In genomic region chr10:96642530-96642929, GRCh38 we compare ENCODE assay signal across 11 cellular contexts.
A peak's percentile ranks its signal among the peaks of the same experiment; 100 is the strongest.
DNase-seq lines count a peak whose midpoint lies in the region; ATAC-seq and TF ChIP-seq lines count a peak whose summit lies in the region.
"Had no signal": no experiment of that assay in that cellular context is flagged by ENCODE, and none has a peak within 500 bp of the region (broad histone marks: within the 10 kb centered on the region; RNA-seq: fewer than 3 reads in every experiment).

No MANE protein-coding gene starts in this region.

- no peaks in the 10 kb centered on the region for H3K9me3 Mint-ChIP-seq in stimulated activated memory B cell treated with anti-CD40 and anti-IgM and Interleukin-4, amounts not matched to agents 10 μg/mL and 1 μg/mL and 100 μg/mL, for 72 hours
- H3K9me3 Mint-ChIP-seq: H9 had no signal

- H3K4me3 ChIP-seq in HEK293 (ENCODE audit: low read depth, low read length): no peak overlapping the region
- no peak overlapping the region for H3K4me3 ChIP-seq in coronary artery

- DNase-seq in DMS53 (lab: John Stamatoyannopoulos, UW) (peak; percentile 30), DMS53 treated with DMSO at 0.1 percent for 48 hours (lab: John Stamatoyannopoulos, UW; ENCODE audit: unreplicated experiment) (no peak), coronary artery (ENCODE audit: low spot score) (peak; percentile 29), HUDEP-2 (lab: John Stamatoyannopoulos, UW; ENCODE audit: unreplicated experiment in 76 of 76) (no peak), SKM-1 treated with dmso at 0.1 percent for 144 hours (lab: John Stamatoyannopoulos, UW; ENCODE audit: unreplicated experiment) (no peak)

- H3K36me3 Mint-ChIP-seq in stimulated activated memory B cell treated with anti-CD40 and anti-IgM and Interleukin-4, amounts not matched to agents 10 μg/mL and 1 μg/mL and 100 μg/mL, for 72 hours: peaks cover 51% of the 10 kb centered on the region
- H3K36me3 Mint-ChIP-seq: CD4-positive, alpha-beta memory T cell had no signal

- CTCF ChIA-PET in HEK293 (lab: Yijun Ruan, JAX): interaction anchor here (0.6 to 2.5 kb wide), 13 partner anchors 18 to 568 kb away, joined by 3 to 10 read pairs (median 4); no protein-coding TSS in a partner anchor

- peak overlapping the region; percentile 74 for H3K27ac Mint-ChIP-seq in stimulated activated memory B cell treated with anti-CD40 and anti-IgM and Interleukin-4, amounts not matched to agents 10 μg/mL and 1 μg/mL and 100 μg/mL, for 72 hours
- H3K27ac Mint-ChIP-seq: CD4-positive, alpha-beta memory T cell; H9 had no signal

- H3K4me3 Mint-ChIP-seq in stimulated activated memory B cell treated with anti-CD40 and anti-IgM and Interleukin-4, amounts not matched to agents 10 μg/mL and 1 μg/mL and 100 μg/mL, for 72 hours: no peak overlapping the region
- H3K4me3 Mint-ChIP-seq: CD4-positive, alpha-beta memory T cell; H9 had no signal

- no peaks in the 10 kb centered on the region for H3K27me3 Mint-ChIP-seq in stimulated activated memory B cell treated with anti-CD40 and anti-IgM and Interleukin-4, amounts not matched to agents 10 μg/mL and 1 μg/mL and 100 μg/mL, for 72 hours
- H3K27me3 Mint-ChIP-seq: CD4-positive, alpha-beta memory T cell had no signal

- no peaks in the 10 kb centered on the region for H3K9me3 ChIP-seq in HEK293 (ENCODE audit: control insufficient read depth, insufficient read depth, low read depth, low read length)

- ATAC-seq in stimulated activated memory B cell treated with anti-CD40 and anti-IgM and Interleukin-4, amounts not matched to agents 10 μg/mL and 1 μg/mL and 100 μg/mL, for 72 hours: no peak
- ATAC-seq in HG03139 (IDR thresholded peaks at IDR 0.05; ENCODE audit: unreplicated experiment): no peak

- H3K36me3 ChIP-seq in HEK293 (ENCODE audit: control insufficient read depth in 2 of 2, insufficient read depth in 1 of 2, low read length in 2 of 2): no peaks in the 10 kb centered on the region

- TF ChIP-seq CTCF in HEK293 (tag by site-specific recombination; IDR thresholded peaks at IDR 0.05) (no peak), coronary artery (IDR thresholded peaks at IDR 0.05) (no peak)

- no peak overlapping the region for H3K27ac ChIP-seq in HEK293 (ENCODE audit: extremely low read depth, low read depth, low read length)
- H3K27ac ChIP-seq in coronary artery: no peak overlapping the region
- H3K27ac ChIP-seq: 22Rv1 had no signal

- POLR2A ChIA-PET in HEK293 (lab: Yijun Ruan, JAX): no interaction called here

- peaks cover 52% of the 10 kb centered on the region for H3K4me1 Mint-ChIP-seq in stimulated activated memory B cell treated with anti-CD40 and anti-IgM and Interleukin-4, amounts not matched to agents 10 μg/mL and 1 μg/mL and 100 μg/mL, for 72 hours

- no peaks in the 10 kb centered on the region for H3K4me1 ChIP-seq in HEK293 (ENCODE audit: control insufficient read depth, insufficient read depth, low read length)

TF ChIP-seq in HEK293, 187 proteins besides CTCF, POLR2A, EP300 and RAD21 (continues in another document):
- TF ChIP-seq ZNF513 (tag by site-specific recombination; IDR thresholded peaks at IDR 0.05) (no peak), ZSCAN18 (tag by site-specific recombination; IDR thresholded peaks at IDR 0.05) (no peak), ZIC2 (tag by site-specific recombination; IDR thresholded peaks at IDR 0.05) (peak; percentile 91), ZNF274 (IDR thresholded peaks at IDR 0.05; ENCODE audit: low read length) (no peak), ZNF274 (tag by site-specific recombination; IDR thresholded peaks at IDR 0.05; ENCODE audit: borderline replicate concordance) (no peak), KLF8 (tag by site-specific recombination; IDR thresholded peaks at IDR 0.05) (no peak), PRDM10 (tag by site-specific recombination; IDR thresholded peaks at IDR 0.05) (peak; percentile 48), REST (tag by site-specific recombination; IDR thresholded peaks at IDR 0.05) (no peak), YY1 (tag by site-specific recombination; IDR thresholded peaks at IDR 0.05) (no peak)

Comparison
In these comparisons a context has a peak if more than half of its experiments do, and no peak if none do; other contexts are left out.
1. DNase-seq: peak in DMS53 (single experiment) and coronary artery (single experiment); none in DMS53 treated with DMSO at 0.1 percent for 48 hours (single experiment), HUDEP-2 (0 of 76) and SKM-1 treated with dmso at 0.1 percent for 144 hours (single experiment).